8 cellular contexts compared by ENCODE assay signal in genomic region chr10:117653170-117653515, GRCh38.
DNase-seq lines count a peak whose midpoint lies in the region; ATAC-seq lines count a peak whose summit lies in the region.

No MANE protein-coding gene starts in this region.

- no peak overlapping the region for H2BK15ac ChIP-seq in neuronal stem cell (ENCODE audit: low read length)

- no peak overlapping the region for H3K27ac ChIP-seq in neuronal stem cell (replicated peaks; ENCODE audit: low read length)

- ATAC-seq in GM21367 (IDR thresholded peaks at IDR 0.05; ENCODE audit: unreplicated experiment) (peak; percentile 74), HG03460 (IDR thresholded peaks at IDR 0.05; ENCODE audit: unreplicated experiment) (peak; percentile 87)

- H3K27me3 ChIP-seq in neuronal stem cell (ENCODE audit: control insufficient read depth in 3 of 3, insufficient read depth in 3 of 3, low read depth in 1 of 3, low read length in 3 of 3) = no peaks in the 10 kb centered on the region

- H3K4me3 ChIP-seq in neuronal stem cell (ENCODE audit: low read length in 2 of 2) = no peak overlapping the region

- no peak overlapping the region for H2BK5ac ChIP-seq in neuronal stem cell (ENCODE audit: low read length)

- H3K4me2 ChIP-seq in neuronal stem cell (ENCODE audit: insufficient read depth, low read length, poor library complexity, severe bottlenecking) = no peak overlapping the region

- no peak overlapping the region for H2BK12ac ChIP-seq in neuronal stem cell (ENCODE audit: low read length)

- H3K9me3 ChIP-seq in neuronal stem cell (replicated peaks in 1 of 2; ENCODE audit: control insufficient read depth in 2 of 2, insufficient read depth in 1 of 2, low read depth in 1 of 2, low read length in 2 of 2) = peaks cover 0 to 4% of the 10 kb centered on the region in 2 donors

- H2BK120ac ChIP-seq in neuronal stem cell (ENCODE audit: low read depth, low read length) = no peak overlapping the region

- H3K36me3 ChIP-seq in neuronal stem cell (replicated peaks in 1 of 2; ENCODE audit: control insufficient read depth in 2 of 2, insufficient read depth in 2 of 2, low read length in 2 of 2) = peaks cover 0 to 2% of the 10 kb centered on the region in 2 donors

- no peak overlapping the region for H3K18ac ChIP-seq in neuronal stem cell (ENCODE audit: low read length)

- no peak overlapping the region for H3K23ac ChIP-seq in neuronal stem cell (ENCODE audit: low read depth, low read length, poor library complexity)

- no peak overlapping the region for H3K9ac ChIP-seq in neuronal stem cell (ENCODE audit: low read depth, low read length, poor library complexity)

- H4K91ac ChIP-seq in neuronal stem cell (ENCODE audit: low read depth, low read length, poor library complexity) = no peak overlapping the region

- no peaks in the 10 kb centered on the region for H3K4me1 ChIP-seq in neuronal stem cell (ENCODE audit: control insufficient read depth in 2 of 2, insufficient read depth in 1 of 2, low read depth in 1 of 2, low read length in 2 of 2)

- H3K79me1 ChIP-seq in neuronal stem cell (ENCODE audit: low read depth, low read length) = no peaks in the 10 kb centered on the region

- DNase-seq in GM03348 (ENCODE audit: low spot score) = peak; percentile 93
- DNase-seq in amniotic epithelial cell (ENCODE audit: low read depth) = peak; percentile 68
- DNase-seq in stimulated activated CD4-positive, alpha-beta T cell treated with anti-CD3 and anti-CD28 coated beads, Interleukin-2, amount 100 ng/mL, for 24 hours = peak; percentile 23
- DNase-seq in NCI-H2081 (lab: John Stamatoyannopoulos, UW) = no peak
- DNase-seq in Ammon's horn (ENCODE audit: low spot score) = no peak
- DNase-seq in neuronal stem cell (ENCODE audit: low spot score) = no peak

- no peak overlapping the region for H3K4ac ChIP-seq in neuronal stem cell (ENCODE audit: low read length)

- H2AFZ ChIP-seq in neuronal stem cell (ENCODE audit: low read length) = no peak overlapping the region

- no peak overlapping the region for H3K14ac ChIP-seq in neuronal stem cell (ENCODE audit: low read length)

- H4K8ac ChIP-seq in neuronal stem cell (ENCODE audit: low read depth, low read length) = no peak overlapping the region

- no peak overlapping the region for H2AK5ac ChIP-seq in neuronal stem cell (ENCODE audit: low read depth, low read length)

Comparison
In these comparisons a context has a peak if more than half of its experiments do, and no peak if none do; other contexts are left out.
1. DNase-seq: peak in GM03348 (single experiment), amniotic epithelial cell (single experiment) and stimulated activated CD4-positive, alpha-beta T cell treated with anti-CD3 and anti-CD28 coated beads, Interleukin-2, amount 100 ng/mL, for 24 hours (2 of 2); none in NCI-H2081 (0 of 2), Ammon's horn (single experiment) and neuronal stem cell (single experiment).